In the genomic region with DNA sequence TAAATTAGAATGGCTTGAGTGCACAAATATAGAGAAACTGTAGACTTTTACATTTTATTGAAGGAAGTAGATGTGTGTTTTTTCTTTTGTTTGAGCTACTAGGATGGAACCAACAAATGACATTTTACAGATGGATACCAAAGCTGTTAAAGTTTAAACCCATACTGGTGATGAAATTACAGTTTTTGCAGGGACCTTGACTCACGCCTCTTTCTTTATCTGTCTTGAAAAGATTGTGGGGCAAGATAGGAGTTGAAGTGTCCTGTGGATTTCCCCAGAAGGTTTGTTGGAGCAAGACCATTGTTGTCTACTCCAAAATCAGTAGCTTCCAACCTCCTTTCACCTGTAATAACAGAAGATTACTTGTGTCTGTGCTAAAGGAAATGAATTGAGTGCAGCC, we compare ENCODE assay signal across 29 cellular contexts. TPM values are rescaled to one million over a fixed set of nuclear protein-coding genes. Genes with fewer than 3 reads are reported as not detected.
DNase-seq lines count a peak whose midpoint lies in the region; ATAC-seq and TF ChIP-seq lines count a peak whose summit lies in the region.
"Had no signal": no experiment of that assay in that cellular context is flagged by ENCODE, and none has a peak within 500 bp of the region (broad histone marks: within the 10 kb centered on the region; RNA-seq: fewer than 3 reads in every experiment).

No MANE protein-coding gene starts in this region.

- H3K36me3 Mint-ChIP-seq in T-helper 2 cell treated with Interferon-gamma antibody and Interleukin-4, amounts not matched to agents 5 μg/mL and 100 μg/mL, for 36 hours (ENCODE audit: low read depth), result peaks cover 2% of the 10 kb centered on the region
- H3K36me3 Mint-ChIP-seq in natural killer cell treated with Interleukin-12 subunit alpha and Interleukin-12 subunit beta and Interleukin-15 and Interleukin-18, amount 100 ng/mL, for 72 hours, result no peaks in the 10 kb centered on the region

- no peaks in the 10 kb centered on the region for H3K27me3 ChIP-seq in colonic mucosa
- no peaks in the 10 kb centered on the region for H3K27me3 ChIP-seq in transverse colon
- no peaks in the 10 kb centered on the region for H3K27me3 ChIP-seq in esophagus squamous epithelium
- H3K27me3 ChIP-seq: pancreas, suprapubic skin, upper lobe of right lung had no signal

- no peak overlapping the region for H3K4me3 Mint-ChIP-seq in T-helper 2 cell treated with Interferon-gamma antibody and Interleukin-4, amounts not matched to agents 5 μg/mL and 100 μg/mL, for 36 hours
- H3K4me3 Mint-ChIP-seq in natural killer cell treated with Interleukin-12 subunit alpha and Interleukin-12 subunit beta and Interleukin-15 and Interleukin-18, amount 100 ng/mL, for 72 hours, result no peak overlapping the region
- H3K4me3 Mint-ChIP-seq: activated CD8-positive, alpha-beta T cell treated with anti-CD3 and anti-CD28 coated beads, Interleukin-2, amount 10 ng/mL, durations not matched to agents 7 days and 5 days; activated naive CD8-positive, alpha-beta T cell; CD4-positive, alpha-beta T cell; nephron progenitor cell had no signal

- H3K4me3 ChIP-seq in colonic mucosa, result no peak overlapping the region
- no peak overlapping the region for H3K4me3 ChIP-seq in transverse colon
- no peak overlapping the region for H3K4me3 ChIP-seq in esophagus squamous epithelium
- H3K4me3 ChIP-seq: lower lobe of right lung, pancreas, smooth muscle cell, suprapubic skin, upper lobe of right lung had no signal

- peaks cover 19% of the 10 kb centered on the region for H3K4me1 Mint-ChIP-seq in T-helper 2 cell treated with Interferon-gamma antibody and Interleukin-4, amounts not matched to agents 5 μg/mL and 100 μg/mL, for 36 hours (ENCODE audit: low read depth)
- peaks cover 12 to 15% of the 10 kb centered on the region in 2 donors for H3K4me1 Mint-ChIP-seq in natural killer cell treated with Interleukin-12 subunit alpha and Interleukin-12 subunit beta and Interleukin-15 and Interleukin-18, amount 100 ng/mL, for 72 hours (ENCODE audit: low read depth in 2 of 2)

- ATAC-seq in natural killer cell treated with Interleukin-12 subunit alpha and Interleukin-12 subunit beta and Interleukin-15 and Interleukin-18, amount 100 ng/mL, for 72 hours, result no peak
- ATAC-seq: activated CD8-positive, alpha-beta T cell treated with anti-CD3 and anti-CD28 coated beads, Interleukin-2, amount 10 ng/mL, durations not matched to agents 7 days and 5 days; lower lobe of right lung; pancreas; upper lobe of right lung had no signal

- TF ChIP-seq CTCF in colonic mucosa (IDR thresholded peaks at IDR 0.05), result no peak
- TF ChIP-seq CTCF in transverse colon (IDR thresholded peaks at IDR 0.05), result no peak
- TF ChIP-seq CTCF in esophagus squamous epithelium (IDR thresholded peaks at IDR 0.05), result no peak

- peaks cover 3% of the 10 kb centered on the region for H3K27me3 Mint-ChIP-seq in T-helper 2 cell treated with Interferon-gamma antibody and Interleukin-4, amounts not matched to agents 5 μg/mL and 100 μg/mL, for 36 hours (ENCODE audit: low read depth)
- H3K27me3 Mint-ChIP-seq in natural killer cell treated with Interleukin-12 subunit alpha and Interleukin-12 subunit beta and Interleukin-15 and Interleukin-18, amount 100 ng/mL, for 72 hours, result peaks cover 4 to 12% of the 10 kb centered on the region in 2 donors

- H3K27ac Mint-ChIP-seq in T-helper 2 cell treated with Interferon-gamma antibody and Interleukin-4, amounts not matched to agents 5 μg/mL and 100 μg/mL, for 36 hours, result no peak overlapping the region
- no peak overlapping the region for H3K27ac Mint-ChIP-seq in natural killer cell treated with Interleukin-12 subunit alpha and Interleukin-12 subunit beta and Interleukin-15 and Interleukin-18, amount 100 ng/mL, for 72 hours
- H3K27ac Mint-ChIP-seq: activated CD8-positive, alpha-beta T cell treated with anti-CD3 and anti-CD28 coated beads, Interleukin-2, amount 10 ng/mL, durations not matched to agents 7 days and 5 days; activated naive CD8-positive, alpha-beta T cell; CD4-positive, alpha-beta T cell had no signal

- H3K9me3 ChIP-seq in colonic mucosa, result no peaks in the 10 kb centered on the region
- no peaks in the 10 kb centered on the region for H3K9me3 ChIP-seq in transverse colon
- no peaks in the 10 kb centered on the region for H3K9me3 ChIP-seq in esophagus squamous epithelium
- H3K9me3 ChIP-seq: lower lobe of right lung, pancreas, suprapubic skin, upper lobe of right lung had no signal

- no peak for TF ChIP-seq POLR2A in transverse colon (IDR thresholded peaks at IDR 0.05)
- TF ChIP-seq POLR2A in esophagus squamous epithelium (IDR thresholded peaks at IDR 0.05), result no peak

- peak; percentile 7 for DNase-seq in T-helper 2 cell treated with Interferon-gamma antibody and Interleukin-4, amounts not matched to agents 5 μg/mL and 100 μg/mL, for 36 hours (ENCODE audit: low spot score)
- DNase-seq in T-helper 2 cell (no peak), colonic mucosa (peak; percentile 18), kidney tubule cell (ENCODE audit: low spot score) (peak; percentile 65), transverse colon (no peak), esophagus squamous epithelium (lab: John Stamatoyannopoulos, UW) (no peak), RKO (ENCODE audit: low spot score) (no peak)
- no peak for DNase-seq in natural killer cell treated with Interleukin-12 subunit alpha and Interleukin-12 subunit beta and Interleukin-15 and Interleukin-18, amount 100 ng/mL, for 72 hours (ENCODE audit: low spot score)
- DNase-seq: 8988T; activated CD4-positive, alpha-beta T cell treated with anti-CD3 and anti-CD28 coated beads for 4 hours; activated CD8-positive, alpha-beta T cell treated with anti-CD3 and anti-CD28 coated beads, Interleukin-2, amount 10 ng/mL, durations not matched to agents 7 days and 5 days; CD4-positive, alpha-beta T cell; effector CD4-positive, alpha-beta T cell; GOT3; lower lobe of right lung; MM.1S; NCI-H1930; NCI-H524; nephron progenitor cell; pancreas; retina; SIG-M5; stimulated activated CD4-positive, alpha-beta T cell treated with anti-CD3 and anti-CD28 coated beads, Interleukin-1b, Interleukin-23, amount 100 ng/mL, for 48 hours; stimulated activated naive CD4-positive, alpha-beta T cell treated with Interleukin-2 at 50 U/mL for 16 hours; upper lobe of right lung; WERI-Rb-1 had no signal

- 33 to 41% methylated on average over 1 of the region's 1 CpG for WGBS in transverse colon (ENCODE audit: low coverage in 1 of 2), 2 donors
- 50 to 60% methylated on average over 1 of the region's 1 CpG for WGBS in esophagus squamous epithelium, 2 donors

- H3K27ac ChIP-seq in colonic mucosa (peak overlapping the region; percentile 19), transverse colon (peak overlapping the region; percentile 35 to 60 (median 38)), esophagus squamous epithelium (no peak overlapping the region)
- H3K27ac ChIP-seq: lower lobe of right lung, pancreas, suprapubic skin, upper lobe of right lung, WERI-Rb-1 had no signal

- H3K9me3 Mint-ChIP-seq in T-helper 2 cell treated with Interferon-gamma antibody and Interleukin-4, amounts not matched to agents 5 μg/mL and 100 μg/mL, for 36 hours, result no peaks in the 10 kb centered on the region
- no peaks in the 10 kb centered on the region for H3K9me3 Mint-ChIP-seq in natural killer cell treated with Interleukin-12 subunit alpha and Interleukin-12 subunit beta and Interleukin-15 and Interleukin-18, amount 100 ng/mL, for 72 hours
- H3K9me3 Mint-ChIP-seq: CD4-positive, alpha-beta T cell had no signal

- in situ Hi-C loops in transverse colon (cut with MboI; ENCODE audit: low pct_ligation_motif_present in 1 of 4, low pct_unique_long_range_greater_than_20kb in 1 of 4, low sequenced_read_pairs in 3 of 4), result no loop called here

- intact Hi-C loops in colonic mucosa (cut with DNase I) (no loop called here), transverse colon (cut with DNase I; ENCODE audit: low total_unique reads) (no loop called here), esophagus squamous epithelium (cut with DNase I) (no loop called here)

- H3K36me3 ChIP-seq in colonic mucosa (no peaks in the 10 kb centered on the region), transverse colon (no peaks in the 10 kb centered on the region), esophagus squamous epithelium (no peaks in the 10 kb centered on the region)
- H3K36me3 ChIP-seq: lower lobe of right lung, pancreas, suprapubic skin, upper lobe of right lung, WERI-Rb-1 had no signal

- TF ChIP-seq EP300 in transverse colon (IDR thresholded peaks at IDR 0.05; ENCODE audit: low read depth), result no peak

- H3K9ac ChIP-seq in colonic mucosa (ENCODE audit: low read depth in 2 of 2, low read length in 2 of 2), result no peak overlapping the region

- H3K4me1 ChIP-seq in colonic mucosa (no peaks in the 10 kb centered on the region), transverse colon (peaks cover 0 to 22% (median 14%) of the 10 kb centered on the region in 4 donors), esophagus squamous epithelium (peaks cover 0 to 20% (median 4%) of the 10 kb centered on the region in 3 donors)
- H3K4me1 ChIP-seq: lower lobe of right lung, pancreas, upper lobe of right lung had no signal

RNA-seq across cellular contexts. Expression of a gene that starts 4.0 kb away (rescaled TPM):
- total RNA-seq in colonic mucosa (10 to 100 TPM; 10.3 to 12.2 TPM), transverse colon (10 to 100 TPM in 3 of 4 donors, 1 to 10 TPM in 1; 2.4 to 33.7 (median 12.2) TPM), esophagus squamous epithelium (1 to 10 TPM; 3.4 to 5.1 (median 3.9) TPM)
- 10 to 100 TPM; 10.2 to 12.9 TPM for total RNA-seq in natural killer cell treated with Interleukin-12 subunit alpha and Interleukin-12 subunit beta and Interleukin-15 and Interleukin-18, amount 100 ng/mL, for 72 hours
- total RNA-seq: smooth muscle cell had no signal

RNA-seq across cellular contexts. Expression of a gene that starts 47.0 kb away (rescaled TPM):
- 10 to 100 TPM; 32.5 to 33.7 TPM for total RNA-seq in colonic mucosa
- total RNA-seq in transverse colon, result 10 to 100 TPM; 20.3 to 29.6 (median 23.0) TPM
- 1 to 10 TPM; 1.9 to 5.3 (median 2.5) TPM for total RNA-seq in esophagus squamous epithelium
- 10 to 100 TPM; 19.2 to 46.2 TPM for total RNA-seq in natural killer cell treated with Interleukin-12 subunit alpha and Interleukin-12 subunit beta and Interleukin-15 and Interleukin-18, amount 100 ng/mL, for 72 hours

Comparison
In these comparisons a context has a peak if more than half of its experiments do, and no peak if none do; other contexts are left out.
1. DNase-seq: peak in T-helper 2 cell treated with Interferon-gamma antibody and Interleukin-4, amounts not matched to agents 5 μg/mL and 100 μg/mL, for 36 hours (single experiment), colonic mucosa (single experiment) and kidney tubule cell (single experiment); none in T-helper 2 cell (0 of 5), transverse colon (single experiment), esophagus squamous epithelium (single experiment), natural killer cell treated with Interleukin-12 subunit alpha and Interleukin-12 subunit beta and Interleukin-15 and Interleukin-18, amount 100 ng/mL, for 72 hours (single experiment) and RKO (single experiment).
2. H3K27ac ChIP-seq: peak in colonic mucosa (single experiment) and transverse colon (4 of 4); none in esophagus squamous epithelium (0 of 4).